In the genomic region with DNA sequence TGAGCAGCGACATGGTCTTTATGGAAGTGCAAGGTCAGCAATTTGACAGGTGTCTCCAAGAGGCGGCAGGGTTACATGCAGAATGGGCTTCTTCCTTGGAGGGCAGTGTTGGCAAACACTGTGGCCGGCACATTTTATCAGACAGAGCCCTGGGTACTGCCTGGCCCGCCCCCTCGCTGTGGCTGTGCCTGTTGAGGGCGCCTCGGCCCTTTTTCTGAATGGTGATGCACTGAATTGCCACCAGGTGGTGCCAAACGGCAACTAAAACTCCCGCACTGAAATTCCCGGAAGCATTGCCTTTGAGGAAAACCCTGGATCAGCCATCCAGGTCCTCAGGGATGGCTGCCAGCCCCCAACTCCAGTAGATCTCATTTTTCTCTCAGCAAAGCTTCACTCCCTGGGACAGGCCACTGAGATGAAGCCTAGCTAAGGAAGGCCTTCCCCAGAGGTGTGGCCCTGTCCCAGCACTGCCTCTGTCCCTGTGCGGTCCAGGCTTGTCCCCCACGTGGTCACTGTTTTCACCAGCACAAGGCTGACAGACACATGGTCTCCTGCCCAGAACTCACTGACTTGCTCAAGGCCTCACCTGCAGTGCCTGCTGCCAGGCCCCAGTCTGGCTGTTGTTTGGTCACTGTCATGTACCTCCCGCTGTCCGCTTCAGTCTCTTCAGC, we compare ENCODE assay signal across 8 cellular contexts.
A peak's percentile ranks its signal among the peaks of the same experiment; 100 is the strongest.
DNase-seq lines count a peak whose midpoint lies in the region; ATAC-seq, FAIRE-seq and TF ChIP-seq lines count a peak whose summit lies in the region.

No MANE protein-coding gene starts in this region.

- peak; percentile 58 for ATAC-seq in central memory CD8-positive, alpha-beta T cell (replicated peaks; ENCODE audit: extremely low read depth, poor library complexity, severe bottlenecking)
- no peak for ATAC-seq in HG02571 (IDR thresholded peaks at IDR 0.05; ENCODE audit: unreplicated experiment)

- no peak overlapping the region for H3K9ac ChIP-seq in kidney (ENCODE audit: low read length in 2 of 2)

- peak overlapping the region; percentile 83 for H3K27ac Mint-ChIP-seq in central memory CD8-positive, alpha-beta T cell (ENCODE audit: low read depth)

- intact Hi-C loops in kidney (cut with DNase I): loop anchor here (10.0 kb wide), 2 partner anchors 99 to 129 kb away; no protein-coding TSS in a partner anchor

- H3K4me3 ChIP-seq in HAP-1 (no peak overlapping the region), kidney (ENCODE audit: low read length in 2 of 2) (no peak overlapping the region)

- peaks cover 6% of the 10 kb centered on the region for H3K4me1 Mint-ChIP-seq in central memory CD8-positive, alpha-beta T cell

- no peak for FAIRE-seq in D721Med (lab: Jason Lieb, UNC)
- FAIRE-seq in kidney (lab: Jason Lieb, UNC): no peak

- in situ Hi-C loops in HAP-1 (cut with MboI; ENCODE audit: low sequenced_read_pairs): loop anchor here (5.0 kb wide), 1 partner anchor 92 kb away; no protein-coding TSS in a partner anchor

- H3K4me1 ChIP-seq in HAP-1 (no peaks in the 10 kb centered on the region), kidney (ENCODE audit: control insufficient read depth in 1 of 2, insufficient read depth in 1 of 2, low read depth in 1 of 2, low read length in 2 of 2) (peaks cover 0 to 5% of the 10 kb centered on the region in 2 donors)

- H3K36me3 ChIP-seq in HAP-1 (replicated peaks): peaks cover 30% of the 10 kb centered on the region
- peaks cover 11 to 25% of the 10 kb centered on the region in 2 donors for H3K36me3 ChIP-seq in kidney (ENCODE audit: control insufficient read depth in 1 of 2, insufficient read depth in 2 of 2, low read length in 2 of 2)

- H3K27ac ChIP-seq in VCaP (no peak overlapping the region), kidney (ENCODE audit: low read depth in 2 of 2, low read length in 2 of 2) (no peak overlapping the region)

- H3K9me3 ChIP-seq in HAP-1 (no peaks in the 10 kb centered on the region), kidney (ENCODE audit: control insufficient read depth in 1 of 2, low read length in 2 of 2) (no peaks in the 10 kb centered on the region)

- no peaks in the 10 kb centered on the region for H3K27me3 ChIP-seq in HAP-1 (ENCODE audit: low read depth)

- H3K36me3 Mint-ChIP-seq in central memory CD8-positive, alpha-beta T cell (ENCODE audit: insufficient read depth): peaks cover 11% of the 10 kb centered on the region

- no peak overlapping the region for H3K4me3 Mint-ChIP-seq in central memory CD8-positive, alpha-beta T cell

- DNase-seq in D721Med (ENCODE audit: insufficient read length, low spot score) (peak; percentile 66), HAP-1 (ENCODE audit: low spot score in 2 of 2) (peak; percentile 73 to 80), NCI-H2107 treated with DMSO at 0.1 percent for 48 hours (lab: John Stamatoyannopoulos, UW; ENCODE audit: unreplicated experiment) (peak; percentile 75), kidney (peak; percentile 84)
- peak; percentile 28 to 29 for DNase-seq in central memory CD8-positive, alpha-beta T cell (ENCODE audit: low spot score in 2 of 2)
- DNase-seq in stimulated activated CD4-positive, alpha-beta T cell treated with anti-CD3 and anti-CD28 coated beads, Interleukin-2, amount 100 ng/mL, for 4 hours (ENCODE audit: low read depth): peak; percentile 8

- no peaks in the 10 kb centered on the region for H3K9me3 Mint-ChIP-seq in central memory CD8-positive, alpha-beta T cell

- no peaks in the 10 kb centered on the region for H3K27me3 Mint-ChIP-seq in central memory CD8-positive, alpha-beta T cell

- TF ChIP-seq CTCF in D721Med (IDR thresholded peaks at IDR 0.05; ENCODE audit: insufficient read depth, missing control alignments) (peak; percentile 86), VCaP (conservative IDR thresholded peaks at IDR 0.05) (peak; percentile 91), kidney (IDR thresholded peaks at IDR 0.05; ENCODE audit: borderline replicate concordance, extremely low read depth, insufficient read depth) (peak; percentile 91)

Comparison
In these comparisons a context has a peak if more than half of its experiments do, and no peak if none do; other contexts are left out.
1. DNase-seq: peak in every context shown above with its lines; median percentile 84 in kidney; 76 in HAP-1; 75 in NCI-H2107 treated with DMSO at 0.1 percent for 48 hours; 66 in D721Med; 28 in central memory CD8-positive, alpha-beta T cell; 8 in stimulated activated CD4-positive, alpha-beta T cell treated with anti-CD3 and anti-CD28 coated beads, Interleukin-2, amount 100 ng/mL, for 4 hours.